In genomic region chr7:25093268-25093802, GRCh38 we compare ENCODE assay signal across 9 cellular contexts. TPM values are rescaled to one million over a fixed set of nuclear protein-coding genes. Genes with fewer than 3 reads are reported as not detected.
DNase-seq lines count a peak whose midpoint lies in the region; ATAC-seq and TF ChIP-seq lines count a peak whose summit lies in the region.
"Had no signal": no experiment of that assay in that cellular context is flagged by ENCODE, and none has a peak within 500 bp of the region (broad histone marks: within the 10 kb centered on the region; RNA-seq: fewer than 3 reads in every experiment).

No MANE protein-coding gene starts in this region.

- H3K9me3 ChIP-seq in SJSA1 (replicated peaks) (no peaks in the 10 kb centered on the region), prostate gland (no peaks in the 10 kb centered on the region), uterus (no peaks in the 10 kb centered on the region)
- H3K9me3 ChIP-seq: breast epithelium had no signal

- TF ChIP-seq CTCF in prostate gland (IDR thresholded peaks at IDR 0.05) (peak; percentile 18 to 59 (median 40)), uterus (IDR thresholded peaks at IDR 0.05) (peak; percentile 13 to 35 (median 21))

- no peaks in the 10 kb centered on the region for H3K36me3 ChIP-seq in SJSA1
- no peaks in the 10 kb centered on the region for H3K36me3 ChIP-seq in prostate gland
- H3K36me3 ChIP-seq in uterus = no peaks in the 10 kb centered on the region
- H3K36me3 ChIP-seq: breast epithelium had no signal

- intact Hi-C loops in head of caudate nucleus (cut with DNase I) = no loop called here
- intact Hi-C loops in prostate gland (cut with DNase I) = no loop called here
- intact Hi-C loops in uterus (cut with DNase I; ENCODE audit: low total_unique reads) = no loop called here

- no peak for TF ChIP-seq POLR2A in prostate gland (IDR thresholded peaks at IDR 0.05)
- no peak for TF ChIP-seq POLR2A in uterus (IDR thresholded peaks at IDR 0.05)

- H3K4me1 ChIP-seq in SJSA1 (replicated peaks) = 0 out of 2 replicates have a peak, but pooled peaks cover 6% of the 10 kb centered on the region
- H3K4me1 ChIP-seq in prostate gland (replicated peaks) = no peaks in the 10 kb centered on the region
- no peaks in the 10 kb centered on the region for H3K4me1 ChIP-seq in uterus
- H3K4me1 ChIP-seq: breast epithelium had no signal

- H3K4me3 ChIP-seq in SJSA1 (no peak overlapping the region), prostate gland (no peak overlapping the region), uterus (no peak overlapping the region)
- H3K4me3 ChIP-seq: breast epithelium had no signal

- ATAC-seq in GM21528 (IDR thresholded peaks at IDR 0.05; ENCODE audit: low FRiP score, unreplicated experiment) = peak; percentile 67

- H3K27me3 ChIP-seq in SJSA1 (replicated peaks) (no peaks in the 10 kb centered on the region), prostate gland (replicated peaks; ENCODE audit: insufficient read depth) (no peaks in the 10 kb centered on the region), uterus (no peaks in the 10 kb centered on the region)
- H3K27me3 ChIP-seq: breast epithelium had no signal

- DNase-seq in DMS114 treated with DMSO at 0.1 percent for 48 hours (lab: John Stamatoyannopoulos, UW; ENCODE audit: unreplicated experiment) = peak; percentile 43
- DNase-seq in LHCN-M2 (ENCODE audit: low read depth) = peak; percentile 87
- DNase-seq in SJSA1 (ENCODE audit: low read depth in 1 of 2, low spot score in 2 of 2) = peak; percentile 74 to 79
- peak; percentile 14 for DNase-seq in activated gamma-delta T cell (lab: John Stamatoyannopoulos, UW)
- DNase-seq in head of caudate nucleus = peak; percentile 20 to 83 (median 60)
- peak; percentile 6 for DNase-seq in prostate gland (ENCODE audit: low spot score)
- peak; percentile 25 to 44 for DNase-seq in uterus

- H3K27ac ChIP-seq in SJSA1 (no peak overlapping the region), prostate gland (no peak overlapping the region), uterus (no peak overlapping the region)
- H3K27ac ChIP-seq: breast epithelium had no signal

- 61% methylated on average over 3 of the region's 3 CpGs for WGBS in prostate gland

RNA-seq across cellular contexts. Expression of gene CYCS, which starts 31.7 kb away (rescaled TPM):
- total RNA-seq in LHCN-M2 (2014; rRNA removed) (115 and 119 TPM in 2 replicates), prostate gland (10 to 100 TPM; 36.3 to 36.6 TPM), uterus (10 to 100 TPM; 15.4 to 56.6 (median 29.1) TPM)
- polyA plus RNA-seq in LHCN-M2 (2012) = 82.0 TPM
- total RNA-seq in SJSA1 (2014; rRNA removed; shearing (Covaris generic)) = 144 and 170 TPM in 2 replicates

Comparison
In these comparisons a context has a peak if more than half of its experiments do, and no peak if none do; other contexts are left out.
1. DNase-seq: peak in every context shown above with its lines; median percentile 87 in LHCN-M2; 76 in SJSA1; 60 in head of caudate nucleus; 43 in DMS114 treated with DMSO at 0.1 percent for 48 hours; 34 in uterus; 14 in activated gamma-delta T cell; 6 in prostate gland.